23 cellular contexts compared by ENCODE assay signal in genomic region chr14:99391671-99392070, GRCh38.
DNase-seq lines count a peak whose midpoint lies in the region; ATAC-seq and TF ChIP-seq lines count a peak whose summit lies in the region.
"Had no signal": no experiment of that assay in that cellular context is flagged by ENCODE, and none has a peak within 500 bp of the region (broad histone marks: within the 10 kb centered on the region; RNA-seq: fewer than 3 reads in every experiment).

No MANE protein-coding gene starts in this region.

- peaks cover 10% of the 10 kb centered on the region; the same call in 1 of the 2 replicates for H3F3A ChIP-seq in GM23248 (ENCODE audit: insufficient read depth)

- peak; percentile 66 to 72 for ATAC-seq in lower lobe of right lung
- ATAC-seq: activated CD8-positive, alpha-beta memory T cell treated with anti-CD3 and anti-CD28 coated beads, Interleukin-2, amount 10 ng/mL, durations not matched to agents 7 days and 5 days; CD8-positive, alpha-beta T cell; HCT116; stimulated activated naive B cell treated with anti-CD40 and anti-IgM and Interleukin-4, amounts not matched to agents 10 μg/mL and 1 μg/mL and 100 μg/mL, for 72 hours had no signal

- H3K4me3 ChIP-seq in BJ (ENCODE audit: low read depth, low read length): no peak overlapping the region
- 0 out of 2 replicates have a peak overlapping the region, but pooled peaks have one; percentile 6 for H3K4me3 ChIP-seq in GM23248
- no peak overlapping the region for H3K4me3 ChIP-seq in astrocyte of the spinal cord (ENCODE audit: low read depth, low read length)
- H3K4me3 ChIP-seq in lower lobe of right lung: no peak overlapping the region
- H3K4me3 ChIP-seq: breast epithelium, thoracic aorta had no signal

- H3K4me2 ChIP-seq in GM23248 (ENCODE audit: unreplicated experiment): peak overlapping the region; percentile 39

- POLR2A ChIA-PET in BJ (lab: Charles Lee): no interaction called here

- TF ChIP-seq CTCF in BJ (IDR thresholded peaks at IDR 0.05; ENCODE audit: insufficient read depth, low read depth, low read length): no peak
- TF ChIP-seq CTCF in astrocyte of the spinal cord (IDR thresholded peaks at IDR 0.05; ENCODE audit: low read depth, low read length): no peak
- TF ChIP-seq CTCF in lower lobe of right lung (IDR thresholded peaks at IDR 0.05): no peak
- TF ChIP-seq CTCF in GM13977 (IDR thresholded peaks at IDR 0.05; ENCODE audit: extremely low read depth, insufficient read depth, missing control alignments): no peak

- intact Hi-C loops in lower lobe of right lung (cut with DNase I): no loop called here

- no peaks in the 10 kb centered on the region for H3K79me2 ChIP-seq in GM23248 (ENCODE audit: insufficient read depth)

- H3K4me1 ChIP-seq in GM23248 (ENCODE audit: insufficient read depth) (peaks cover 10% of the 10 kb centered on the region), lower lobe of right lung (peaks cover 4% of the 10 kb centered on the region)
- H3K4me1 ChIP-seq: breast epithelium had no signal

- WGBS in GM23248 (ENCODE audit: low coverage in 1 of 2, low lambda C conversion rate in 2 of 2, missing lambda C conversion rate in 2 of 2), 2 experiments: 9 to 11% methylated on average over 13 of the region's 13 CpGs

- in situ Hi-C loops in GM23248 (cut with MboI): no loop called here
- in situ Hi-C loops in astrocyte of the spinal cord (cut with HindIII; ENCODE audit: low sequenced_read_pairs): no loop called here
- in situ Hi-C loops in GM13977 (cut with MboI; ENCODE audit: low pct_unique_long_range_greater_than_20kb, low sequenced_read_pairs, unreplicated experiment): no loop called here

- H3K9ac ChIP-seq in GM23248: no peak overlapping the region

- H3K27me3 ChIP-seq in BJ (ENCODE audit: control insufficient read depth, insufficient read depth, low read length) (no peaks in the 10 kb centered on the region), GM23248 (replicated peaks; ENCODE audit: insufficient read depth) (0 out of 2 replicates have a peak, but pooled peaks cover 1% of the 10 kb centered on the region), lower lobe of right lung (ENCODE audit: low read depth) (peaks cover 3% of the 10 kb centered on the region)
- H3K27me3 ChIP-seq: breast epithelium had no signal

- CTCF ChIA-PET in BJ (lab: Yijun Ruan, JAX): interaction anchor here (1.0 to 11.2 kb wide), 5 partner anchors 11 to 94 kb away, joined by 3 to 193 read pairs (median 27); no protein-coding TSS in a partner anchor

- H3K9me3 ChIP-seq in GM23248 (ENCODE audit: low read depth) (no peaks in the 10 kb centered on the region), lower lobe of right lung (no peaks in the 10 kb centered on the region)
- H3K9me3 ChIP-seq: breast epithelium, thoracic aorta had no signal

- H3K27ac ChIP-seq in GM23248: no peak overlapping the region
- H3K27ac ChIP-seq in lower lobe of right lung: no peak overlapping the region
- H3K27ac ChIP-seq: breast epithelium, thoracic aorta had no signal

- no peaks in the 10 kb centered on the region for H3K9me2 ChIP-seq in GM23248 (ENCODE audit: insufficient read depth)

- H2AFZ ChIP-seq in GM23248: no peak overlapping the region; the same call in 1 of the 2 replicates

- peak; percentile 10 for DNase-seq in BJ (ENCODE audit: low read depth)
- DNase-seq in GM23248: peak; percentile 84
- DNase-seq in astrocyte of the spinal cord (ENCODE audit: low read depth, low spot score): peak; percentile 25
- no peak for DNase-seq in lower lobe of right lung
- DNase-seq in mesenteric fat pad (ENCODE audit: low spot score): no peak
- no peak for DNase-seq in NCI-H1694 (lab: John Stamatoyannopoulos, UW)
- DNase-seq in NOMO-1 treated with dmso at 0.1 percent for 144 hours (lab: John Stamatoyannopoulos, UW; ENCODE audit: unreplicated experiment): no peak
- no peak for DNase-seq in GM13977 (ENCODE audit: low spot score)
- DNase-seq: activated CD4-positive, alpha-beta T cell treated with anti-CD3 and anti-CD28 coated beads for 48 hours; activated CD8-positive, alpha-beta memory T cell treated with anti-CD3 and anti-CD28 coated beads, Interleukin-2, amount 10 ng/mL, durations not matched to agents 7 days and 5 days; CD8-positive, alpha-beta T cell; cortex of kidney; midbrain; NCI-H1105; NCI-H2171; NCI-H774; posterior cingulate gyrus; SHP77; stimulated activated CD4-positive, alpha-beta T cell treated with anti-CD3 and anti-CD28 coated beads, Interleukin-1b, Interleukin-23, amount 100 ng/mL, for 48 hours; stimulated activated naive B cell treated with anti-CD40 and anti-IgM and Interleukin-4, amounts not matched to agents 10 μg/mL and 1 μg/mL and 100 μg/mL, for 72 hours had no signal

- H3K36me3 ChIP-seq in BJ (ENCODE audit: control insufficient read depth, insufficient read depth, low read length): peaks cover 3% of the 10 kb centered on the region
- no peaks in the 10 kb centered on the region for H3K36me3 ChIP-seq in GM23248 (ENCODE audit: low read depth)
- peaks cover 26% of the 10 kb centered on the region for H3K36me3 ChIP-seq in lower lobe of right lung
- H3K36me3 ChIP-seq: breast epithelium had no signal

- H4K20me1 ChIP-seq in GM23248 (ENCODE audit: insufficient read depth): no peaks in the 10 kb centered on the region

Comparison
In these comparisons a context has a peak if more than half of its experiments do, and no peak if none do; other contexts are left out.
1. DNase-seq: peak in BJ (single experiment), GM23248 (single experiment) and astrocyte of the spinal cord (single experiment); none in lower lobe of right lung (single experiment), mesenteric fat pad (single experiment), NCI-H1694 (single experiment), NOMO-1 treated with dmso at 0.1 percent for 144 hours (single experiment) and GM13977 (single experiment).